ENCODE assay signal across 1 cellular context in the genomic region with DNA sequence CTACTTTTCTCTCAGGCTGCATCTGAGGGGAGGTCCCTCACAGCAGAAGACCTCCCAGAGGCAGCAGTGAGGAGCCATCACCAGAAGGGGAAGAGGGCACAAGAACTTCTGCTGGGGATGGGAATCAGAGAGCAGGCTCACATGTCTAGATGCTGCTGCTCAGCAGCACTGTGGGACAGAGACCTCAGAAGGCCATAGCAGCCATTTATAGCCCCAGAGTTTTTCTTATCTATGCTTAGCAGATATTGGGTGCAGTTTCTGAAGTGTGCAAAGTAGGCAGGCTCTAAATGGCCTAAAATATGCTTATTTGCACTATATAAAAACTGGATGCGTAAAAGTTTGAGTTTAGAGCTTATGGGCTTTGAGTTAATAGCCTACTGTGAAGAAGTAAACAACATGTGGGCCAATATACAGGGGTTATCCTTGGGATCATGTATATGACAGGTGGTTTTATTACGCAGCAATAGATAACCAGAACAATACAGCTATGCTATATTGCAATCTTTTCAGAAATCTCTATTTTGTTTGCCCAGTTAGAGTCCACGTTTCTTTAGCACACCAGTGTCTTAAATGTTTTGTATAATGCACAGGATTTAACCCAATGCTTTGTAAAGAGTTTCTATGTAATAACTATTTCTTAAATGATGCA.
TF ChIP-seq lines count a peak whose summit lies in the region.

No MANE protein-coding gene starts in this region.

TF ChIP-seq in SK-N-SH treated with all-trans-retinoic acid at 6 μM for 48 hours, 23 proteins besides CTCF, POLR2A, EP300 and RAD21 (continued from another document):
- TF ChIP-seq, protein P1, sequence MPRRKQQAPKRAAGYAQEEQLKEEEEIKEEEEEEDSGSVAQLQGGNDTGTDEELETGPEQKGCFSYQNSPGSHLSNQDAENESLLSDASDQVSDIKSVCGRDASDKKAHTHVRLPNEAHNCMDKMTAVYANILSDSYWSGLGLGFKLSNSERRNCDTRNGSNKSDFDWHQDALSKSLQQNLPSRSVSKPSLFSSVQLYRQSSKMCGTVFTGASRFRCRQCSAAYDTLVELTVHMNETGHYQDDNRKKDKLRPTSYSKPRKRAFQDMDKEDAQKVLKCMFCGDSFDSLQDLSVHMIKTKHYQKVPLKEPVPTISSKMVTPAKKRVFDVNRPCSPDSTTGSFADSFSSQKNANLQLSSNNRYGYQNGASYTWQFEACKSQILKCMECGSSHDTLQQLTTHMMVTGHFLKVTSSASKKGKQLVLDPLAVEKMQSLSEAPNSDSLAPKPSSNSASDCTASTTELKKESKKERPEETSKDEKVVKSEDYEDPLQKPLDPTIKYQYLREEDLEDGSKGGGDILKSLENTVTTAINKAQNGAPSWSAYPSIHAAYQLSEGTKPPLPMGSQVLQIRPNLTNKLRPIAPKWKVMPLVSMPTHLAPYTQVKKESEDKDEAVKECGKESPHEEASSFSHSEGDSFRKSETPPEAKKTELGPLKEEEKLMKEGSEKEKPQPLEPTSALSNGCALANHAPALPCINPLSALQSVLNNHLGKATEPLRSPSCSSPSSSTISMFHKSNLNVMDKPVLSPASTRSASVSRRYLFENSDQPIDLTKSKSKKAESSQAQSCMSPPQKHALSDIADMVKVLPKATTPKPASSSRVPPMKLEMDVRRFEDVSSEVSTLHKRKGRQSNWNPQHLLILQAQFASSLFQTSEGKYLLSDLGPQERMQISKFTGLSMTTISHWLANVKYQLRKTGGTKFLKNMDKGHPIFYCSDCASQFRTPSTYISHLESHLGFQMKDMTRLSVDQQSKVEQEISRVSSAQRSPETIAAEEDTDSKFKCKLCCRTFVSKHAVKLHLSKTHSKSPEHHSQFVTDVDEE (CRISPR knock-in tag; IDR thresholded peaks at IDR 0.05): no peak
- no peak for TF ChIP-seq PPARA (CRISPR knock-in tag; IDR thresholded peaks at IDR 0.05; ENCODE audit: borderline replicate concordance)
- TF ChIP-seq RARB (CRISPR knock-in tag; IDR thresholded peaks at IDR 0.05): no peak
- TF ChIP-seq, protein P2, sequence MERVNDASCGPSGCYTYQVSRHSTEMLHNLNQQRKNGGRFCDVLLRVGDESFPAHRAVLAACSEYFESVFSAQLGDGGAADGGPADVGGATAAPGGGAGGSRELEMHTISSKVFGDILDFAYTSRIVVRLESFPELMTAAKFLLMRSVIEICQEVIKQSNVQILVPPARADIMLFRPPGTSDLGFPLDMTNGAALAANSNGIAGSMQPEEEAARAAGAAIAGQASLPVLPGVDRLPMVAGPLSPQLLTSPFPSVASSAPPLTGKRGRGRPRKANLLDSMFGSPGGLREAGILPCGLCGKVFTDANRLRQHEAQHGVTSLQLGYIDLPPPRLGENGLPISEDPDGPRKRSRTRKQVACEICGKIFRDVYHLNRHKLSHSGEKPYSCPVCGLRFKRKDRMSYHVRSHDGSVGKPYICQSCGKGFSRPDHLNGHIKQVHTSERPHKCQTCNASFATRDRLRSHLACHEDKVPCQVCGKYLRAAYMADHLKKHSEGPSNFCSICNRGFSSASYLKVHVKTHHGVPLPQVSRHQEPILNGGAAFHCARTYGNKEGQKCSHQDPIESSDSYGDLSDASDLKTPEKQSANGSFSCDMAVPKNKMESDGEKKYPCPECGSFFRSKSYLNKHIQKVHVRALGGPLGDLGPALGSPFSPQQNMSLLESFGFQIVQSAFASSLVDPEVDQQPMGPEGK (CRISPR knock-in tag; IDR thresholded peaks at IDR 0.05; ENCODE audit: borderline replicate concordance): no peak
- no peak for TF ChIP-seq ZNF8 (CRISPR knock-in tag; IDR thresholded peaks at IDR 0.05)
- no peak for TF ChIP-seq TOX (CRISPR knock-in tag; IDR thresholded peaks at IDR 0.05; ENCODE audit: borderline replicate concordance)
- TF ChIP-seq, protein P3, sequence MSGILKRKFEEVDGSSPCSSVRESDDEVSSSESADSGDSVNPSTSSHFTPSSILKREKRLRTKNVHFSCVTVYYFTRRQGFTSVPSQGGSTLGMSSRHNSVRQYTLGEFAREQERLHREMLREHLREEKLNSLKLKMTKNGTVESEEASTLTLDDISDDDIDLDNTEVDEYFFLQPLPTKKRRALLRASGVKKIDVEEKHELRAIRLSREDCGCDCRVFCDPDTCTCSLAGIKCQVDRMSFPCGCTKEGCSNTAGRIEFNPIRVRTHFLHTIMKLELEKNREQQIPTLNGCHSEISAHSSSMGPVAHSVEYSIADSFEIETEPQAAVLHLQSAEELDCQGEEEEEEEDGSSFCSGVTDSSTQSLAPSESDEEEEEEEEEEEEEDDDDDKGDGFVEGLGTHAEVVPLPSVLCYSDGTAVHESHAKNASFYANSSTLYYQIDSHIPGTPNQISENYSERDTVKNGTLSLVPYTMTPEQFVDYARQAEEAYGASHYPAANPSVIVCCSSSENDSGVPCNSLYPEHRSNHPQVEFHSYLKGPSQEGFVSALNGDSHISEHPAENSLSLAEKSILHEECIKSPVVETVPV (CRISPR knock-in tag; IDR thresholded peaks at IDR 0.05): no peak
- TF ChIP-seq ARNTL (CRISPR knock-in tag; IDR thresholded peaks at IDR 0.05; ENCODE audit: borderline replicate concordance, low read depth): no peak
- TF ChIP-seq, protein P4, sequence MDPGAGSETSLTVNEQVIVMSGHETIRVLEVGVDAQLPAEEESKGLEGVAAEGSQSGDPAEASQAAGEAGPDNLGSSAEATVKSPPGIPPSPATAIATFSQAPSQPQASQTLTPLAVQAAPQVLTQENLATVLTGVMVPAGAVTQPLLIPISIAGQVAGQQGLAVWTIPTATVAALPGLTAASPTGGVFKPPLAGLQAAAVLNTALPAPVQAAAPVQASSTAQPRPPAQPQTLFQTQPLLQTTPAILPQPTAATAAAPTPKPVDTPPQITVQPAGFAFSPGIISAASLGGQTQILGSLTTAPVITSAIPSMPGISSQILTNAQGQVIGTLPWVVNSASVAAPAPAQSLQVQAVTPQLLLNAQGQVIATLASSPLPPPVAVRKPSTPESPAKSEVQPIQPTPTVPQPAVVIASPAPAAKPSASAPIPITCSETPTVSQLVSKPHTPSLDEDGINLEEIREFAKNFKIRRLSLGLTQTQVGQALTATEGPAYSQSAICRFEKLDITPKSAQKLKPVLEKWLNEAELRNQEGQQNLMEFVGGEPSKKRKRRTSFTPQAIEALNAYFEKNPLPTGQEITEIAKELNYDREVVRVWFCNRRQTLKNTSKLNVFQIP (CRISPR knock-in tag; IDR thresholded peaks at IDR 0.05; ENCODE audit: borderline replicate concordance, low read depth): no peak
- no peak for TF ChIP-seq ISL1 (CRISPR knock-in tag; IDR thresholded peaks at IDR 0.05)
- TF ChIP-seq CSDC2 (CRISPR knock-in tag; IDR thresholded peaks at IDR 0.05): no peak
- no peak for TF ChIP-seq ESRRG (CRISPR knock-in tag; IDR thresholded peaks at IDR 0.05)
